In the genomic region with DNA sequence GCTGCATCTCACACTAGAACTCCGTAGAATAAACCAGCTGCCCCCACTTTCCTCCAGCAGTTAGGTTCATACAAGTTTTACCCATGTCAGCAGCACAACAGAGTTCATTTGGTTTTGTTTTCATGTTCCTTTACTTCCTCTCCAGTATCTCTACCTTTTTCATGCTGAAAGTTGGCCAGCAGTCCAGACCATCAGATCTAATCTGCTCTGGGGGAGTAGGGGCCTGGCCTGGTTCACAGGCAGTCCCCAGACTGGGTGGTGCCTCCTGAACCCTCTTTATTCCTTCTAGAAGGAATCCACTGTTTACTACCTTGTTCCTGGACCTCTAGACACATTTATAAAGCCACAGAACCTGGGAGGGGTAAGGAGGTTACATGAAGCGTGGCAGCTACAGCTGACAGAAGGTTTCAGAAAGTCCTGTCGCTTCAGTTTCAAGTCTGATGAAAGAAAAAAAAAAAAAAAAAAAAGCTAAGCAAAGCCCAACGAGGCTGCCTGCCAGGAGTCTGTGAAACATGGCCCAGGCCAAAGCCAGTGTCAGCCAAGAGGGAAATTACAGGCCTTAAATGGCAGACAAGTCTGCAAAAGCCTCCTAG, we compare ENCODE assay signal across 1 cellular context.
A peak's percentile ranks its signal among the peaks of the same experiment; 100 is the strongest.
TF ChIP-seq lines count a peak whose summit lies in the region.

No MANE protein-coding gene starts in this region.

TF ChIP-seq in GM12878, 131 proteins besides CTCF, POLR2A, EP300 and RAD21 (continued from another document and continues in another):
- no peak for TF ChIP-seq ZBTB33 (IDR thresholded peaks at IDR 0.05)
- TF ChIP-seq PKNOX1 (IDR thresholded peaks at IDR 0.05), result peak; percentile 75
- TF ChIP-seq FOXM1 (IDR thresholded peaks at IDR 0.05; ENCODE audit: low read depth, low read length), result peak; percentile 76; the same call in 1 of the 2 replicates
- TF ChIP-seq POLR2AphosphoS5 (IDR thresholded peaks at IDR 0.05; ENCODE audit: low read length), result 0 out of 2 replicates have a peak, but pooled peaks have one; percentile 34
- TF ChIP-seq IKZF2 (IDR thresholded peaks at IDR 0.05), result peak; percentile 87 to 89
- TF ChIP-seq BHLHE40 (IDR thresholded peaks at IDR 0.05; ENCODE audit: borderline replicate concordance in 1 of 2, low read depth in 2 of 2, low read length in 1 of 2), result 0 out of 4 replicates have a peak, but pooled peaks of 1 of the 2 experiments have one; percentile 22
- TF ChIP-seq CREM (IDR thresholded peaks at IDR 0.05; ENCODE audit: low read depth), result peak; percentile 51
- TF ChIP-seq E4F1 (IDR thresholded peaks at IDR 0.05; ENCODE audit: borderline replicate concordance, partially characterized antibody), result no peak
- peak; percentile 3; the same call in 1 of the 2 replicates for TF ChIP-seq SMC3 (IDR thresholded peaks at IDR 0.05; ENCODE audit: borderline replicate concordance, low read length)
- peak; percentile 91 for TF ChIP-seq NBN (IDR thresholded peaks at IDR 0.05)
- TF ChIP-seq CHD2 (IDR thresholded peaks at IDR 0.05; ENCODE audit: borderline replicate concordance, low read depth, low read length), result peak; percentile 54; the same call in 1 of the 2 replicates
- peak; percentile 86 for TF ChIP-seq NFIC (IDR thresholded peaks at IDR 0.05; ENCODE audit: low read depth, low read length)
- TF ChIP-seq SMARCA5 (IDR thresholded peaks at IDR 0.05), result 0 out of 2 replicates have a peak, but pooled peaks have one; percentile 12
- no peak for TF ChIP-seq ZBTB4 (CRISPR knock-in tag; IDR thresholded peaks at IDR 0.05)
- TF ChIP-seq TAF1 (IDR thresholded peaks at IDR 0.05; ENCODE audit: borderline replicate concordance, low read depth, low read length), result peak; percentile 49; the same call in 1 of the 2 replicates
- no peak for TF ChIP-seq PRDM15 (CRISPR knock-in tag; IDR thresholded peaks at IDR 0.05)
- TF ChIP-seq, protein P1, sequence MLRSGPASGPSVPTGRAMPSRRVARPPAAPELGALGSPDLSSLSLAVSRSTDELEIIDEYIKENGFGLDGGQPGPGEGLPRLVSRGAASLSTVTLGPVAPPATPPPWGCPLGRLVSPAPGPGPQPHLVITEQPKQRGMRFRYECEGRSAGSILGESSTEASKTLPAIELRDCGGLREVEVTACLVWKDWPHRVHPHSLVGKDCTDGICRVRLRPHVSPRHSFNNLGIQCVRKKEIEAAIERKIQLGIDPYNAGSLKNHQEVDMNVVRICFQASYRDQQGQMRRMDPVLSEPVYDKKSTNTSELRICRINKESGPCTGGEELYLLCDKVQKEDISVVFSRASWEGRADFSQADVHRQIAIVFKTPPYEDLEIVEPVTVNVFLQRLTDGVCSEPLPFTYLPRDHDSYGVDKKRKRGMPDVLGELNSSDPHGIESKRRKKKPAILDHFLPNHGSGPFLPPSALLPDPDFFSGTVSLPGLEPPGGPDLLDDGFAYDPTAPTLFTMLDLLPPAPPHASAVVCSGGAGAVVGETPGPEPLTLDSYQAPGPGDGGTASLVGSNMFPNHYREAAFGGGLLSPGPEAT (IDR thresholded peaks at IDR 0.05; ENCODE audit: low read depth), result peak; percentile 85
- peak; percentile 19; the same call in 1 of the 3 replicates for TF ChIP-seq POU2F2 (IDR thresholded peaks at IDR 0.05; ENCODE audit: borderline replicate concordance, low read depth, low read length)
- TF ChIP-seq, protein P2, sequence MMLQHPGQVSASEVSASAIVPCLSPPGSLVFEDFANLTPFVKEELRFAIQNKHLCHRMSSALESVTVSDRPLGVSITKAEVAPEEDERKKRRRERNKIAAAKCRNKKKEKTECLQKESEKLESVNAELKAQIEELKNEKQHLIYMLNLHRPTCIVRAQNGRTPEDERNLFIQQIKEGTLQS (IDR thresholded peaks at IDR 0.05; ENCODE audit: borderline replicate concordance, extremely low read depth, low read depth, low read length), result no peak
- peak; percentile 59 for TF ChIP-seq DPF2 (IDR thresholded peaks at IDR 0.05)
- TF ChIP-seq, protein P3, sequence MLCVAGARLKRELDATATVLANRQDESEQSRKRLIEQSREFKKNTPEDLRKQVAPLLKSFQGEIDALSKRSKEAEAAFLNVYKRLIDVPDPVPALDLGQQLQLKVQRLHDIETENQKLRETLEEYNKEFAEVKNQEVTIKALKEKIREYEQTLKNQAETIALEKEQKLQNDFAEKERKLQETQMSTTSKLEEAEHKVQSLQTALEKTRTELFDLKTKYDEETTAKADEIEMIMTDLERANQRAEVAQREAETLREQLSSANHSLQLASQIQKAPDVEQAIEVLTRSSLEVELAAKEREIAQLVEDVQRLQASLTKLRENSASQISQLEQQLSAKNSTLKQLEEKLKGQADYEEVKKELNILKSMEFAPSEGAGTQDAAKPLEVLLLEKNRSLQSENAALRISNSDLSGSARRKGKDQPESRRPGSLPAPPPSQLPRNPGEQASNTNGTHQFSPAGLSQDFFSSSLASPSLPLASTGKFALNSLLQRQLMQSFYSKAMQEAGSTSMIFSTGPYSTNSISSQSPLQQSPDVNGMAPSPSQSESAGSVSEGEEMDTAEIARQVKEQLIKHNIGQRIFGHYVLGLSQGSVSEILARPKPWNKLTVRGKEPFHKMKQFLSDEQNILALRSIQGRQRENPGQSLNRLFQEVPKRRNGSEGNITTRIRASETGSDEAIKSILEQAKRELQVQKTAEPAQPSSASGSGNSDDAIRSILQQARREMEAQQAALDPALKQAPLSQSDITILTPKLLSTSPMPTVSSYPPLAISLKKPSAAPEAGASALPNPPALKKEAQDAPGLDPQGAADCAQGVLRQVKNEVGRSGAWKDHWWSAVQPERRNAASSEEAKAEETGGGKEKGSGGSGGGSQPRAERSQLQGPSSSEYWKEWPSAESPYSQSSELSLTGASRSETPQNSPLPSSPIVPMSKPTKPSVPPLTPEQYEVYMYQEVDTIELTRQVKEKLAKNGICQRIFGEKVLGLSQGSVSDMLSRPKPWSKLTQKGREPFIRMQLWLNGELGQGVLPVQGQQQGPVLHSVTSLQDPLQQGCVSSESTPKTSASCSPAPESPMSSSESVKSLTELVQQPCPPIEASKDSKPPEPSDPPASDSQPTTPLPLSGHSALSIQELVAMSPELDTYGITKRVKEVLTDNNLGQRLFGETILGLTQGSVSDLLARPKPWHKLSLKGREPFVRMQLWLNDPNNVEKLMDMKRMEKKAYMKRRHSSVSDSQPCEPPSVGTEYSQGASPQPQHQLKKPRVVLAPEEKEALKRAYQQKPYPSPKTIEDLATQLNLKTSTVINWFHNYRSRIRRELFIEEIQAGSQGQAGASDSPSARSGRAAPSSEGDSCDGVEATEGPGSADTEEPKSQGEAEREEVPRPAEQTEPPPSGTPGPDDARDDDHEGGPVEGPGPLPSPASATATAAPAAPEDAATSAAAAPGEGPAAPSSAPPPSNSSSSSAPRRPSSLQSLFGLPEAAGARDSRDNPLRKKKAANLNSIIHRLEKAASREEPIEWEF (IDR thresholded peaks at IDR 0.05; ENCODE audit: insufficient replicate concordance, low read depth, low read length), result no peak
- TF ChIP-seq SPI1 (IDR thresholded peaks at IDR 0.05; ENCODE audit: borderline replicate concordance, insufficient read depth, low read depth, low read length), result peak; percentile 71
- TF ChIP-seq BCL11A (IDR thresholded peaks at IDR 0.05; ENCODE audit: low read depth, low read length), result no peak
- TF ChIP-seq RFX5 (IDR thresholded peaks at IDR 0.05; ENCODE audit: low read depth, low read length), result peak; percentile 27; the same call in 1 of the 2 replicates
- peak; percentile 70 for TF ChIP-seq ATF7 (IDR thresholded peaks at IDR 0.05; ENCODE audit: low read depth)
- TF ChIP-seq ESRRA (IDR thresholded peaks at IDR 0.05; ENCODE audit: low read length), result no peak
- TF ChIP-seq EZH2 (IDR thresholded peaks at IDR 0.05; ENCODE audit: borderline replicate concordance, control insufficient read depth, low read depth, low read length), result no peak
- peak; percentile 99 for TF ChIP-seq ASH2L (IDR thresholded peaks at IDR 0.05; ENCODE audit: borderline replicate concordance, low read depth)
- 0 out of 2 replicates have a peak, but pooled peaks have one; percentile 13 for TF ChIP-seq MTA3 (IDR thresholded peaks at IDR 0.05; ENCODE audit: borderline replicate concordance, low read length)
- TF ChIP-seq ZNF207 (IDR thresholded peaks at IDR 0.05; ENCODE audit: borderline replicate concordance), result 0 out of 2 replicates have a peak, but pooled peaks have one; percentile 57
- TF ChIP-seq SREBF1 (IDR thresholded peaks at IDR 0.05; ENCODE audit: low read length), result no peak
